In the genomic region with DNA sequence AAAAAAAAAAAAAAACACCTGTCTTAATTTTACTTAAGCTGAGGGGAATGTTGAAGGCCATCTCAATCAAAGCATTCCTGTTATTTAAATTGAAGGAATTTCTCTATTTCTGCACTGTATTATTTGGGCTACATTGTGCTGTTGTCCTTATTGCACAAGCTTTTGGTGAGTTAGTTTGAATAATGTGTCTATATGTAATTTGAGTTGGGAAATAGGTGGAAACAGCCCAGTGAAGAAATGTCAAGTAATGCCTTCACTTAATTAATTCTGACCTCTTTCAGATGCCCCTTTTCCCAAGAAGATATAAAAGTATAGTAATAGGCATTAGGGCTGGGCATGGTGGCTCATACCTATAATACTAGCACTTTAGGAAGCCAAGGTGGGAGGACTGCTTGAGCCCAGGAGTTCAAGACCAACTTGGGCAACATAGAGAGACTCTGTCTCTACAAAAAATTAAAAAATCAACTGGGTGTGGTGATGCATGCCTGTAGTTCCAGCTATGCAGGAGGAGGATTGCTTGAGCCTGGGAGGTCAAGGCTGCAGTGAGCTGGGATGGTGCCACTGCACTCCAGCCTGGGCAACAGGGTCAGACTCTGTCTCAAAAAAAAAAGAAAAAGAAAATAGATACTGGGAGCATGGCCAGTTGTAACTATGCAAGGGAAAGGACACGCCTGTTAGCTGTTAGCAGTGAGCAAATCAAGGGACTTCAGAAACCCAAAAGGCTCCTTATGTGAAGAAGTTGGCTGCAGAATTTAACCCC, we compare ENCODE assay signal across 25 cellular contexts. TPM values are rescaled to one million over a fixed set of nuclear protein-coding genes. Genes with fewer than 3 reads are reported as not detected.
DNase-seq lines count a peak whose midpoint lies in the region; ATAC-seq, FAIRE-seq and TF ChIP-seq lines count a peak whose summit lies in the region.
"Had no signal": no experiment of that assay in that cellular context is flagged by ENCODE, and none has a peak within 500 bp of the region (broad histone marks: within the 10 kb centered on the region; RNA-seq: fewer than 3 reads in every experiment).

No MANE protein-coding gene starts in this region.

- H3K4me1 ChIP-seq in liver (ENCODE audit: control insufficient read depth in 4 of 4, insufficient read depth in 4 of 4, low read length in 3 of 4) = peaks cover 7 to 44% (median 40%) of the 10 kb centered on the region in 4 donors
- peaks cover 9% of the 10 kb centered on the region; the same call in 1 of the 2 replicates for H3K4me1 ChIP-seq in HepG2 (ENCODE audit: insufficient read depth, low read length)
- H3K4me1 ChIP-seq in right lobe of liver = peaks cover 0 to 45% (median 22%) of the 10 kb centered on the region in 4 donors
- H3K4me1 ChIP-seq in aorta (ENCODE audit: control insufficient read depth in 1 of 2, insufficient read depth in 2 of 2, low read length in 2 of 2) = no peaks in the 10 kb centered on the region
- H3K4me1 ChIP-seq: HAP-1 had no signal

- no peak overlapping the region for H2AFZ ChIP-seq in HepG2 (ENCODE audit: low read length)
- H2AFZ ChIP-seq: GM23338 had no signal

- in situ Hi-C loops in HepG2 (cut with HindIII; ENCODE audit: extremely low pct_ligation_motif_present, low pct_unique_long_range_greater_than_20kb) = no loop called here

- no peak for FAIRE-seq in HepG2 (lab: Jason Lieb, UNC)
- FAIRE-seq: RCC 7860 had no signal

- POLR2A ChIA-PET in HepG2 (lab: Yijun Ruan, JAX) = no interaction called here

- H3K79me2 ChIP-seq in HepG2 (ENCODE audit: insufficient read depth, low read length) = no peaks in the 10 kb centered on the region

- H3K27ac ChIP-seq in liver (ENCODE audit: low read depth in 1 of 2, low read length in 2 of 2) = peak overlapping the region in 1 of 2 donors; percentile 49
- H3K27ac ChIP-seq in HepG2 (ENCODE audit: extremely low read length, insufficient read depth, low read length) = no peak overlapping the region
- peak overlapping the region in 2 of 3 donors; percentile 53 to 76 for H3K27ac ChIP-seq in right lobe of liver
- H3K27ac ChIP-seq in aorta (ENCODE audit: low read depth in 1 of 2, low read length in 2 of 2) = no peak overlapping the region
- H3K27ac ChIP-seq: C4-2B, SJCRH30 had no signal

- DNase-seq in HepG2 (ENCODE audit: low spot score) (no peak), dedifferentiated amniotic fluid mesenchymal stem cell (ENCODE audit: extremely low spot score) (peak; percentile 42), right lobe of liver (peak; percentile 60 to 82 (median 78)), aorta (no peak), AG08395 (ENCODE audit: low spot score) (no peak)
- DNase-seq: 8988T; CD8-positive, alpha-beta memory T cell; Karpas-422; NCI-H1417; NCI-H1694 treated with DMSO at 0.1 percent for 48 hours; NCI-H2081 treated with DMSO at 0.1 percent for 48 hours; NCI-H446; NCI-H526; OCI-M1; SJCRH30 had no signal

- TF ChIP-seq RAD21 in liver (IDR thresholded peaks at IDR 0.05) (peak; percentile 12 to 20), HepG2 (CRISPR knock-in tag; IDR thresholded peaks at IDR 0.05) (no peak)

- H3K27me3 ChIP-seq in liver (ENCODE audit: control insufficient read depth in 4 of 4, insufficient read depth in 4 of 4, low read length in 3 of 4) (no peaks in the 10 kb centered on the region), HepG2 (ENCODE audit: control insufficient read depth in 1 of 2, insufficient read depth in 2 of 2, low read length in 2 of 2) (no peaks in the 10 kb centered on the region), right lobe of liver (no peaks in the 10 kb centered on the region), aorta (ENCODE audit: control insufficient read depth in 1 of 2, insufficient read depth in 2 of 2, low read length in 1 of 2) (no peaks in the 10 kb centered on the region)
- H3K27me3 ChIP-seq: SJCRH30 had no signal

- no peak overlapping the region for H3K4me2 ChIP-seq in HepG2 (ENCODE audit: low read depth, low read length)
- H3K4me2 ChIP-seq: GM23338 had no signal

- TF ChIP-seq POLR2A in HepG2 (IDR thresholded peaks at IDR 0.05; ENCODE audit: insufficient read depth in 1 of 2, low read depth in 2 of 2, low read length in 2 of 2) = no peak
- TF ChIP-seq POLR2A in right lobe of liver (IDR thresholded peaks at IDR 0.05) = no peak

- no TSS peak for BruUV-seq in HepG2 (replicated peaks; lab: Mats Ljungman, UMichigan)

- no peaks in the 10 kb centered on the region for H4K20me1 ChIP-seq in HepG2 (ENCODE audit: insufficient read depth, low read length)

- H3K9ac ChIP-seq in liver (ENCODE audit: low read depth in 1 of 2, low read length in 2 of 2) = no peak overlapping the region
- no peak overlapping the region for H3K9ac ChIP-seq in HepG2 (ENCODE audit: insufficient read depth, low read depth, low read length)

- TF ChIP-seq EP300 in HepG2 (IDR thresholded peaks at IDR 0.05; ENCODE audit: low read depth in 2 of 2, low read length in 2 of 2) (no peak), HepG2 (CRISPR knock-in tag; IDR thresholded peaks at IDR 0.05; ENCODE audit: borderline replicate concordance) (no peak)

- H3K9me3 ChIP-seq in liver (ENCODE audit: control insufficient read depth in 4 of 4, low read length in 3 of 4) = no peaks in the 10 kb centered on the region
- H3K9me3 ChIP-seq in HepG2 (ENCODE audit: low read length) = no peaks in the 10 kb centered on the region
- H3K9me3 ChIP-seq in right lobe of liver = no peaks in the 10 kb centered on the region
- no peaks in the 10 kb centered on the region for H3K9me3 ChIP-seq in aorta (ENCODE audit: control insufficient read depth, low read length)
- H3K9me3 ChIP-seq: HAP-1, SJCRH30 had no signal

- no peak overlapping the region for H3K4me3 ChIP-seq in liver (ENCODE audit: low read depth in 1 of 3, low read length in 3 of 3)
- H3K4me3 ChIP-seq in HepG2 (replicated peaks in 1 of 3; ENCODE audit: insufficient read depth in 1 of 3, low read depth in 2 of 3, low read length in 3 of 3) = no peak overlapping the region
- no peak overlapping the region for H3K4me3 ChIP-seq in right lobe of liver
- H3K4me3 ChIP-seq in aorta (ENCODE audit: low read length in 2 of 2) = no peak overlapping the region
- H3K4me3 ChIP-seq: GM23338, HAP-1, SJCRH30 had no signal

- 20% methylated on average over 1 of the region's 1 CpG for WGBS in liver
- WGBS in HepG2 (ENCODE audit: low lambda C conversion rate) = 4% methylated on average over 1 of the region's 1 CpG
- 13% methylated on average over 1 of the region's 1 CpG for WGBS in right lobe of liver (ENCODE audit: insufficient coverage, low coverage, low lambda C conversion rate, missing lambda C conversion rate)
- 3 to 4% methylated on average over 1 of the region's 1 CpG for WGBS in aorta, 2 donors

- TF ChIP-seq CTCF in liver (IDR thresholded peaks at IDR 0.05; ENCODE audit: low read depth, low read length, missing input control) (no peak), HepG2 (CRISPR knock-in tag; IDR thresholded peaks at IDR 0.05) (no peak), right lobe of liver (IDR thresholded peaks at IDR 0.05) (no peak)

- no peak for ATAC-seq in HepG2
- peak; percentile 73 to 80 (median 76) for ATAC-seq in right lobe of liver
- peak; percentile 48 for ATAC-seq in aorta (ENCODE audit: low FRiP score)
- no peak for ATAC-seq in HG03571 (IDR thresholded peaks at IDR 0.05; ENCODE audit: unreplicated experiment)
- ATAC-seq in HG02588 (IDR thresholded peaks at IDR 0.05; ENCODE audit: unreplicated experiment) = no peak
- ATAC-seq: GM23338 had no signal

- H3K36me3 ChIP-seq in liver (ENCODE audit: control insufficient read depth in 4 of 4, insufficient read depth in 3 of 4, low read depth in 1 of 4, low read length in 3 of 4) (no peaks in the 10 kb centered on the region), HepG2 (replicated peaks in 1 of 2; ENCODE audit: control insufficient read depth in 1 of 2, insufficient read depth in 2 of 2, low read length in 2 of 2) (no peaks in the 10 kb centered on the region), right lobe of liver (no peaks in the 10 kb centered on the region), aorta (ENCODE audit: control insufficient read depth in 1 of 2, insufficient read depth in 2 of 2, low read length in 1 of 2) (no peaks in the 10 kb centered on the region)
- H3K36me3 ChIP-seq: HAP-1, SJCRH30 had no signal

- intact Hi-C loops in HepG2 (cut with micrococcal nuclease; ENCODE audit: unreplicated experiment) = loop anchor here (10.0 kb wide), 1 partner anchor 199 kb away; no protein-coding TSS in a partner anchor
- intact Hi-C loops in right lobe of liver (cut with DNase I) = no loop called here
- intact Hi-C loops in aorta (cut with DNase I) = loop anchor here in 1 of 2 donors (10.0 kb wide), 1 partner anchor 199 kb away; no protein-coding TSS in a partner anchor

- CTCF ChIA-PET in HepG2 (lab: Yijun Ruan, JAX; ENCODE audit: low intra/inter-chr PET ratio, low total read pairs) = no interaction called here

RNA-seq across cellular contexts. Expression of a gene that starts 34.9 kb away (rescaled TPM):
- total RNA-seq in liver (not detected), HepG2 (2016; rRNA removed; fragmentation: Illumina TruSeq; extraction: Trizol) (not detected in 2 replicates), right lobe of liver (not detected), aorta (not detected)
- polyA plus RNA-seq in liver (not detected), HepG2 (2011; rRNA removed) (not detected in 2 replicates), aorta (not detected)
- total RNA-seq in HepG2 (2016; cell fraction: cytosol; rRNA removed; fragmentation: Illumina TruSeq; extraction: Trizol; ENCODE audit: low read depth) = not detected in 2 replicates
- not detected in 2 replicates for total RNA-seq in HepG2 (2016; cell fraction: insoluble cytoplasmic fraction; rRNA removed; fragmentation: Illumina TruSeq; extraction: Trizol)
- not detected in 2 replicates for total RNA-seq in HepG2 (2016; cell fraction: membrane; rRNA removed; fragmentation: Illumina TruSeq; extraction: Trizol)
- not detected in 2 replicates for total RNA-seq in HepG2 (2016; cell fraction: nucleus; rRNA removed; fragmentation: Illumina TruSeq; extraction: Trizol)
- polyA plus RNA-seq in HepG2 (2011; cell fraction: cytosol; rRNA removed) = not detected in 2 replicates
- not detected in 2 replicates for polyA plus RNA-seq in HepG2 (2011; cell fraction: nucleus; rRNA removed)
- polyA plus RNA-seq in HepG2 (2012) = not detected in 2 replicates
- not detected in 2 replicates for polyA plus RNA-seq in HepG2 (2016; cell fraction: cytosol; fragmentation: Illumina TruSeq; extraction: Trizol; ENCODE audit: low read depth)
- polyA plus RNA-seq in HepG2 (2016; cell fraction: insoluble cytoplasmic fraction; fragmentation: Illumina TruSeq; extraction: Trizol; ENCODE audit: low read depth) = not detected in 2 replicates
- polyA plus RNA-seq in HepG2 (2016; cell fraction: membrane; fragmentation: Illumina TruSeq; extraction: Trizol; ENCODE audit: low read depth) = not detected in 2 replicates
- polyA plus RNA-seq in HepG2 (2016; cell fraction: nucleus; fragmentation: Illumina TruSeq; extraction: Trizol; ENCODE audit: insufficient read depth, low read depth) = not detected in 2 replicates
- polyA minus RNA-seq in HepG2 (2011; rRNA and poly(A)+ RNA removed; ENCODE audit: low replicate concordance) = 0.32 TPM in 1 of 2 replicates, not detected in the other
- not detected in 2 replicates for polyA minus RNA-seq in HepG2 (2011; cell fraction: cytosol; rRNA and poly(A)+ RNA removed)
- not detected in 2 replicates for polyA minus RNA-seq in HepG2 (2011; cell fraction: nucleus; rRNA and poly(A)+ RNA removed)
- total RNA-seq: CD8-positive, alpha-beta memory T cell; Daoy; GM23338; M059J; SJCRH30 had no signal
- polyA plus RNA-seq: CD8-positive, alpha-beta memory T cell; IgD-negative memory B cell had no signal

RNA-seq across cellular contexts. Expression of a gene that starts 45.3 kb away (rescaled TPM):
- not detected for total RNA-seq in liver
- polyA plus RNA-seq in liver = not detected
- total RNA-seq in HepG2 (2016; rRNA removed; fragmentation: Illumina TruSeq; extraction: Trizol) = not detected in 2 replicates
- total RNA-seq in HepG2 (2016; cell fraction: cytosol; rRNA removed; fragmentation: Illumina TruSeq; extraction: Trizol; ENCODE audit: low read depth) = not detected in 2 replicates
- total RNA-seq in HepG2 (2016; cell fraction: insoluble cytoplasmic fraction; rRNA removed; fragmentation: Illumina TruSeq; extraction: Trizol) = not detected in 2 replicates
- not detected in 2 replicates for total RNA-seq in HepG2 (2016; cell fraction: membrane; rRNA removed; fragmentation: Illumina TruSeq; extraction: Trizol)
- total RNA-seq in HepG2 (2016; cell fraction: nucleus; rRNA removed; fragmentation: Illumina TruSeq; extraction: Trizol) = not detected in 2 replicates
- polyA plus RNA-seq in HepG2 (2011; rRNA removed) = not detected in 2 replicates
- not detected in 2 replicates for polyA plus RNA-seq in HepG2 (2011; cell fraction: cytosol; rRNA removed)
- not detected in 2 replicates for polyA plus RNA-seq in HepG2 (2011; cell fraction: nucleus; rRNA removed)
- polyA plus RNA-seq in HepG2 (2012) = not detected in 2 replicates
- polyA plus RNA-seq in HepG2 (2016; cell fraction: cytosol; fragmentation: Illumina TruSeq; extraction: Trizol; ENCODE audit: low read depth) = not detected in 2 replicates
- polyA plus RNA-seq in HepG2 (2016; cell fraction: insoluble cytoplasmic fraction; fragmentation: Illumina TruSeq; extraction: Trizol; ENCODE audit: low read depth) = not detected in 2 replicates
- polyA plus RNA-seq in HepG2 (2016; cell fraction: membrane; fragmentation: Illumina TruSeq; extraction: Trizol; ENCODE audit: low read depth) = not detected in 2 replicates
- polyA plus RNA-seq in HepG2 (2016; cell fraction: nucleus; fragmentation: Illumina TruSeq; extraction: Trizol; ENCODE audit: insufficient read depth, low read depth) = not detected in 2 replicates
- polyA minus RNA-seq in HepG2 (2011; rRNA and poly(A)+ RNA removed; ENCODE audit: low replicate concordance) = not detected in 2 replicates
- polyA minus RNA-seq in HepG2 (2011; cell fraction: cytosol; rRNA and poly(A)+ RNA removed) = not detected in 2 replicates
- polyA minus RNA-seq in HepG2 (2011; cell fraction: nucleus; rRNA and poly(A)+ RNA removed) = not detected in 2 replicates
- not detected for total RNA-seq in right lobe of liver
- not detected for total RNA-seq in aorta
- polyA plus RNA-seq in aorta = not detected
- total RNA-seq: CD8-positive, alpha-beta memory T cell; Daoy; M059J; SJCRH30 had no signal
- polyA plus RNA-seq: CD8-positive, alpha-beta memory T cell; IgD-negative memory B cell had no signal

Comparison
In these comparisons a context has a peak if more than half of its experiments do, and no peak if none do; other contexts are left out.
1. H3K27ac ChIP-seq: peak in right lobe of liver (2 of 3); none in HepG2 (single experiment) and aorta (0 of 2).
2. ATAC-seq: peak in right lobe of liver (4 of 4) and aorta (single experiment); none in HepG2 (single experiment), HG03571 (single experiment) and HG02588 (single experiment).
3. DNase-seq: peak in dedifferentiated amniotic fluid mesenchymal stem cell (single experiment) and right lobe of liver (3 of 3); none in HepG2 (single experiment), aorta (0 of 2) and AG08395 (single experiment).